Comparison of ENCODE assay signal across 21 cellular contexts in the genomic region with DNA sequence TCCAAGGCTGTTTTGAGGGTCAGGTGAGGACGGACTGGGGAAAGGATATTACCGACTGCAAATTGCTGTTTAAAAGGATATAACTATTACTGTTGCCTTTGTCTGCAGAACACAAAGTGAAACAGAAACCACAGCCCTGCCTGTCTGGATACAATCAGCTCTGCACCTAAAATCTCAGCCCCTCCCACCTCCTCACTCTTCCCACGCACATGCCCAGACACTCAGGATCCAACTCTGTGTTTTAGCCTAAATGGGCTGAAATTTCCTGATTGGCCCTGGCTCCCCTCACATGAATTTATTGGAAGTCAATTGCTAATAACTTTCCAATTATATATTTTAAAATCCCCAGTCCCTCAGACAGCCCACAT.
"Had no signal": no experiment of that assay in that cellular context is flagged by ENCODE, and none has a peak within 500 bp of the region (broad histone marks: within the 10 kb centered on the region; RNA-seq: fewer than 3 reads in every experiment).

No MANE protein-coding gene starts in this region.

- H3K36me3 Mint-ChIP-seq: activated naive CD8-positive, alpha-beta T cell treated with anti-CD3 and anti-CD28 coated beads for 36 hours; immature natural killer cell; stimulated activated effector memory CD8-positive, alpha-beta T cell treated with anti-CD3 and anti-CD28 coated beads, Interleukin-12 subunit alpha, Interleukin-12 subunit beta, amount 100 ng/mL, for 72 hours had no signal

- H3K4me1 ChIP-seq: esophagus squamous epithelium, left ventricle myocardium inferior, parathyroid adenoma, right lobe of liver, testis, upper lobe of left lung had no signal

- H3K4me3 Mint-ChIP-seq: activated naive CD8-positive, alpha-beta T cell treated with anti-CD3 and anti-CD28 coated beads for 36 hours; effector memory CD8-positive, alpha-beta T cell; immature natural killer cell; stimulated activated effector memory CD8-positive, alpha-beta T cell treated with anti-CD3 and anti-CD28 coated beads, Interleukin-12 subunit alpha, Interleukin-12 subunit beta, amount 100 ng/mL, for 72 hours; T-helper 17 cell had no signal

- H3K36me3 ChIP-seq: esophagus squamous epithelium, left ventricle myocardium inferior, right lobe of liver, upper lobe of left lung had no signal

- DNase-seq: activated CD4-positive, alpha-beta T cell treated with anti-CD3 and anti-CD28 coated beads, Interleukin-2, amount 50 U/mL, for 4 hours; activated CD4-positive, CD25-positive, alpha-beta regulatory T cell treated with anti-CD3 and anti-CD28 coated beads, Interleukin-2, amount 50 U/mL, for 72 hours; activated gamma-delta T cell; activated naive CD8-positive, alpha-beta T cell treated with anti-CD3 and anti-CD28 coated beads for 36 hours; activated T-cell treated with anti-CD3 and anti-CD28 coated beads, Interleukin-2, amount 50 U/mL, for 48 hours; amniotic stem cell; effector memory CD8-positive, alpha-beta T cell; esophagus squamous epithelium; immature natural killer cell; kidney glomerular epithelial cell; left ventricle myocardium inferior; mammary epithelial cell; right lobe of liver; small intestine; stimulated activated CD4-positive, alpha-beta T cell treated with anti-CD3 and anti-CD28 coated beads, Interleukin-4, amount 100 ng/mL, for 1 hour; T-helper 17 cell; testis; upper lobe of left lung had no signal

- H3K27me3 Mint-ChIP-seq: activated naive CD8-positive, alpha-beta T cell treated with anti-CD3 and anti-CD28 coated beads for 36 hours had no signal

- H3K4me1 Mint-ChIP-seq: immature natural killer cell; stimulated activated effector memory CD8-positive, alpha-beta T cell treated with anti-CD3 and anti-CD28 coated beads, Interleukin-12 subunit alpha, Interleukin-12 subunit beta, amount 100 ng/mL, for 72 hours had no signal

- ATAC-seq: effector memory CD8-positive, alpha-beta T cell; right lobe of liver; stimulated activated effector memory CD8-positive, alpha-beta T cell treated with anti-CD3 and anti-CD28 coated beads, Interleukin-12 subunit alpha, Interleukin-12 subunit beta, amount 100 ng/mL, for 72 hours; T-helper 17 cell had no signal

- H3K27ac ChIP-seq: esophagus squamous epithelium, left ventricle myocardium inferior, parathyroid adenoma, right lobe of liver, testis, upper lobe of left lung, VCaP had no signal

- H3K27ac Mint-ChIP-seq: activated naive CD8-positive, alpha-beta T cell treated with anti-CD3 and anti-CD28 coated beads for 36 hours; effector memory CD8-positive, alpha-beta T cell; stimulated activated effector memory CD8-positive, alpha-beta T cell treated with anti-CD3 and anti-CD28 coated beads, Interleukin-12 subunit alpha, Interleukin-12 subunit beta, amount 100 ng/mL, for 72 hours; T-helper 17 cell had no signal

- H3K9me3 Mint-ChIP-seq: activated naive CD8-positive, alpha-beta T cell treated with anti-CD3 and anti-CD28 coated beads for 36 hours; immature natural killer cell had no signal

- H3K9me3 ChIP-seq: esophagus squamous epithelium, left ventricle myocardium inferior, right lobe of liver, testis, upper lobe of left lung had no signal

- H3K4me3 ChIP-seq: esophagus squamous epithelium, left ventricle myocardium inferior, right lobe of liver, testis, upper lobe of left lung had no signal
